In the genomic region with DNA sequence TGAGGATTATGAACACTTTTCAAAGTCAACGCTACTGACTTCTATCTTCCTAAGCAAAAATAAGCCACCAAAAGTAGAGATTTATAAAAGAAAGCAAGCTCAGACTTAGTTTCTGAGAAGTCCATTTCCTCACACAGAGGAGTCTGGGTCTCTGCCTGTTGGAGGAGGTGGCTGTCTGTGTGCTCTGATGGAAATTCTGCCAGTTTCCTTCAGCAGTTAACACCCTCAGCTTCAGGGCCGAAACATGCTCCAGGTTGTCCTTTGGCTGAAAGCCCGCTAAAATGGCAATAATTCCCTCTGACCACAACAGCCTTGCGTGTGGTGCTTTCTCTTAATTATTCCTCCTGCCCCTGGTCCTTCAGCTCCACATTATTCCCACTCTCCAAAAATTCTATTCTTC, we compare ENCODE assay signal across 33 cellular contexts.
"Had no signal": no experiment of that assay in that cellular context is flagged by ENCODE, and none has a peak within 500 bp of the region (broad histone marks: within the 10 kb centered on the region; RNA-seq: fewer than 3 reads in every experiment).

No MANE protein-coding gene starts in this region.

- DNase-seq: activated B cell treated with CpG ODN at 0.5 μM for 24 hours; activated CD4-positive, alpha-beta T cell treated with anti-CD3 and anti-CD28 coated beads for 48 hours; activated CD4-positive, alpha-beta T cell treated with anti-CD3 and anti-CD28 coated beads, Interleukin-2, amount 50 U/mL, for 1 hour; activated CD4-positive, alpha-beta T cell treated with anti-CD3 and anti-CD28 coated beads, Interleukin-2, amount 50 U/mL, for 48 hours; activated CD8-positive, alpha-beta memory T cell treated with anti-CD3 and anti-CD28 coated beads for 24 hours; activated CD8-positive, alpha-beta T cell treated with anti-CD3 and anti-CD28 coated beads for 36 hours; activated effector memory CD4-positive, alpha-beta T cell treated with Interleukin-2 at 50 U/mL for 16 hours; activated gamma-delta T cell treated with Interleukin-2 at 50 U/mL for 16 hours; activated naive CD4-positive, alpha-beta T cell treated with anti-CD3 and anti-CD28 coated beads, Interleukin-2, amount 50 U/mL, for 16 hours; activated naive CD4-positive, alpha-beta T cell treated with Interleukin-2 at 50 U/mL for 16 hours; activated T-cell treated with anti-CD3 and anti-CD28 coated beads, Interleukin-2, amount 50 U/mL, for 4 hours; amniotic stem cell; anterior cingulate cortex; caudate nucleus; cortex of kidney; dermis blood vessel endothelial cell; effector CD8-positive, alpha-beta T cell; foreskin keratinocyte; gastrocnemius medialis; heart right ventricle; hippocampal formation; T-helper 17 cell; T1000; WERI-Rb-1 had no signal

- H3K4me3 Mint-ChIP-seq: activated B cell treated with CpG ODN at 0.5 μM for 24 hours; activated CD8-positive, alpha-beta T cell treated with anti-CD3 and anti-CD28 coated beads for 36 hours; activated naive CD8-positive, alpha-beta T cell; activated T-cell treated with anti-CD3 and anti-CD28 coated beads, Interleukin-2, amount 50 U/mL, for 4 hours; activated T-helper 17 cell treated with anti-CD3 and anti-CD28 coated beads, Interleukin-2, amount 50 U/mL, for 72 hours; T-helper 17 cell; T-helper 2 cell treated with Interferon-gamma antibody and Interleukin-4, amounts not matched to agents 5 μg/mL and 100 μg/mL, for 36 hours had no signal

- H3K27ac ChIP-seq: esophagus muscularis mucosa, foreskin keratinocyte, gastrocnemius medialis, heart right ventricle, WERI-Rb-1 had no signal

- H3K36me3 ChIP-seq: esophagus muscularis mucosa, gastrocnemius medialis, heart right ventricle, WERI-Rb-1 had no signal

- FAIRE-seq: astrocyte, colon, endometrium, endothelial cell of umbilical vein had no signal

- H3K9me3 Mint-ChIP-seq: T-helper 2 cell treated with Interferon-gamma antibody and Interleukin-4, amounts not matched to agents 5 μg/mL and 100 μg/mL, for 36 hours had no signal

- H3K27me3 ChIP-seq: esophagus muscularis mucosa, foreskin keratinocyte, gastrocnemius medialis, heart right ventricle had no signal

- H3K27ac Mint-ChIP-seq: activated B cell treated with CpG ODN at 0.5 μM for 24 hours; activated CD8-positive, alpha-beta T cell treated with anti-CD3 and anti-CD28 coated beads for 36 hours; activated naive CD8-positive, alpha-beta T cell; activated T-helper 17 cell treated with anti-CD3 and anti-CD28 coated beads, Interleukin-2, amount 50 U/mL, for 72 hours; T-helper 17 cell; T-helper 2 cell treated with Interferon-gamma antibody and Interleukin-4, amounts not matched to agents 5 μg/mL and 100 μg/mL, for 36 hours had no signal

- H3K4me1 Mint-ChIP-seq: activated B cell treated with CpG ODN at 0.5 μM for 24 hours; activated T-helper 17 cell treated with anti-CD3 and anti-CD28 coated beads, Interleukin-2, amount 50 U/mL, for 72 hours; T-helper 17 cell had no signal

- ATAC-seq: activated CD4-positive, CD25-positive, alpha-beta regulatory T cell treated with anti-CD3 and anti-CD28 coated beads, Interleukin-2, amount 50 U/mL, for 24 hours; activated CD8-positive, alpha-beta T cell treated with anti-CD3 and anti-CD28 coated beads for 36 hours; activated T-cell treated with anti-CD3 and anti-CD28 coated beads, Interleukin-2, amount 50 U/mL, for 4 hours; activated T-helper 17 cell treated with anti-CD3 and anti-CD28 coated beads, Interleukin-2, amount 50 U/mL, for 72 hours; foreskin keratinocyte; gastrocnemius medialis; heart right ventricle; T-helper 17 cell had no signal

- H3K4me3 ChIP-seq: esophagus muscularis mucosa, gastrocnemius medialis, heart right ventricle had no signal

- H3K9me3 ChIP-seq: esophagus muscularis mucosa, gastrocnemius medialis, heart right ventricle had no signal

- H3K4me1 ChIP-seq: esophagus muscularis mucosa, foreskin keratinocyte, heart right ventricle had no signal

- H3K27me3 Mint-ChIP-seq: activated B cell treated with CpG ODN at 0.5 μM for 24 hours; activated CD8-positive, alpha-beta T cell treated with anti-CD3 and anti-CD28 coated beads for 36 hours; activated naive CD8-positive, alpha-beta T cell; T-helper 17 cell had no signal
